ENCODE assay signal across 10 cellular contexts in genomic region chr3:69320867-69321266, GRCh38.
A peak's percentile ranks its signal among the peaks of the same experiment; 100 is the strongest.
DNase-seq lines count a peak whose midpoint lies in the region; ATAC-seq, FAIRE-seq and TF ChIP-seq lines count a peak whose summit lies in the region.
"Had no signal": no experiment of that assay in that cellular context is flagged by ENCODE, and none has a peak within 500 bp of the region (broad histone marks: within the 10 kb centered on the region; RNA-seq: fewer than 3 reads in every experiment).

No MANE protein-coding gene starts in this region.

- TF ChIP-seq CTCF in WTC11 (IDR thresholded peaks at IDR 0.05) (no peak), sigmoid colon (IDR thresholded peaks at IDR 0.05) (no peak)

- H3K27ac ChIP-seq in sigmoid colon: peak overlapping the region; percentile 31 to 60 (median 50)
- H3K27ac ChIP-seq: foreskin keratinocyte had no signal

- peak overlapping the region; percentile 44; the same call in 1 of the 2 replicates for H3K27ac Mint-ChIP-seq in WTC11

- FAIRE-seq in RCC 7860 (lab: Jason Lieb, UNC): no peak

- no peak for TF ChIP-seq EP300 in sigmoid colon (IDR thresholded peaks at IDR 0.05)

- peaks cover 0 to 3% (median 0%) of the 10 kb centered on the region in 4 donors for H3K4me1 ChIP-seq in sigmoid colon

- intact Hi-C loops in sigmoid colon (cut with DNase I): no loop called here

- H3K36me3 Mint-ChIP-seq in WTC11: no peaks in the 10 kb centered on the region

- no peak for TF ChIP-seq POLR2A in sigmoid colon (IDR thresholded peaks at IDR 0.05)

- H3K27me3 ChIP-seq in sigmoid colon: no peaks in the 10 kb centered on the region
- H3K27me3 ChIP-seq: foreskin keratinocyte had no signal

- H3K9me3 ChIP-seq in sigmoid colon: no peaks in the 10 kb centered on the region

- WGBS in sigmoid colon, 2 donors: 60 to 83% methylated on average over 4 of the region's 4 CpGs

- peak; percentile 76 for ATAC-seq in GM18909 (IDR thresholded peaks at IDR 0.05; ENCODE audit: poor library complexity, unreplicated experiment)
- peak; percentile 49 for ATAC-seq in HG03064 (IDR thresholded peaks at IDR 0.05; ENCODE audit: low read depth, unreplicated experiment)
- no peak for ATAC-seq in WTC11

- no peaks in the 10 kb centered on the region for H3K27me3 Mint-ChIP-seq in WTC11 (ENCODE audit: low read depth)

- POLR2A ChIA-PET in WTC11 (lab: Charles Lee): no interaction called here

- H3K4me3 Mint-ChIP-seq in WTC11: no peak overlapping the region

- no peaks in the 10 kb centered on the region for H3K9me3 Mint-ChIP-seq in WTC11

- DNase-seq in WTC11 (ENCODE audit: low spot score) (no peak), sigmoid colon (peak; percentile 70), RCC 7860 (ENCODE audit: low spot score) (no peak), NCI-H1930 (lab: John Stamatoyannopoulos, UW) (no peak), ureter (ENCODE audit: low spot score) (no peak), SIG-M5 treated with dmso at 0.1 percent for 504 hours (lab: John Stamatoyannopoulos, UW; ENCODE audit: unreplicated experiment) (no peak)
- DNase-seq: NCI-H2171 had no signal

- H3K4me3 ChIP-seq in sigmoid colon: no peak overlapping the region

- H3K36me3 ChIP-seq in sigmoid colon: no peaks in the 10 kb centered on the region

- peaks cover 8% of the 10 kb centered on the region for H3K4me1 Mint-ChIP-seq in WTC11

- CTCF ChIA-PET in WTC11 (lab: Charles Lee): interaction anchor here (0.6 to 1.8 kb wide), 6 partner anchors 9 to 221 kb away, joined by 3 to 4 read pairs (median 3); no protein-coding TSS in a partner anchor

TF ChIP-seq in WTC11, 78 proteins besides CTCF, POLR2A, EP300 and RAD21:
- TF ChIP-seq GABPB1 (CRISPR knock-in tag; IDR thresholded peaks at IDR 0.05) (no peak), ERG (CRISPR knock-in tag; IDR thresholded peaks at IDR 0.05) (no peak), USF2 (CRISPR knock-in tag; IDR thresholded peaks at IDR 0.05) (no peak), E2F4 (CRISPR knock-in tag; IDR thresholded peaks at IDR 0.05; ENCODE audit: borderline replicate concordance, low read depth) (no peak), ZNF416 (CRISPR knock-in tag; IDR thresholded peaks at IDR 0.05) (no peak)
